Comparison of ENCODE assay signal across 11 cellular contexts in the genomic region with DNA sequence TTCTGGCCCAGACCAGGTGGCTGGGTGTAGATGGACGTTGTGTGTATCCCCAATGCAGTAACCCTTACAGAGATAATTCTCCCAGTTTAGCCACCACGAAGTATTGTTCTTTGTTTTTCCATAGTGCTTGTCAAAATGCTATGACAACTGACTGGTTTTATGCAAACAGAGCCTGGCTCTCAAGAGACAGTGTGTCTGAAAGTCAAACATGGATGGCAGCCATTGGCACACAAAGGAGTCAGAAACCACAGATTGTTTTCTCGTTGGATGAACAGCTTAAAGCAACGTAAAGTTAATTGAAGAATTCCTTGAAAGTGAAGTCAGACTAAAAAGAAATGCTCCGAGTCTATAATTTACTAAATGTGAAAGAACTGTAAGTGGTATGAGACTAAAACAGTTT.
DNase-seq lines count a peak whose midpoint lies in the region; ATAC-seq and TF ChIP-seq lines count a peak whose summit lies in the region.
"Had no signal": no experiment of that assay in that cellular context is flagged by ENCODE, and none has a peak within 500 bp of the region (broad histone marks: within the 10 kb centered on the region; RNA-seq: fewer than 3 reads in every experiment).

No MANE protein-coding gene starts in this region.

- whole genome bisulfite sequencing in esophagus squamous epithelium, 2 donors: 21 to 43% methylated on average over 5 of the region's 5 CpGs
- 34% methylated on average over 5 of the region's 5 CpGs for WGBS in suprapubic skin

- TF ChIP-seq CTCF in esophagus squamous epithelium (IDR thresholded peaks at IDR 0.05) (no peak), suprapubic skin (IDR thresholded peaks at IDR 0.05) (no peak)

- peaks cover 0 to 40% (median 15%) of the 10 kb centered on the region in 3 donors for H3K4me1 ChIP-seq in esophagus squamous epithelium
- peaks cover 44% of the 10 kb centered on the region for H3K4me1 ChIP-seq in suprapubic skin

- no peak for ATAC-seq in HG03025 (IDR thresholded peaks at IDR 0.05; ENCODE audit: low FRiP score, unreplicated experiment)
- ATAC-seq: activated CD8-positive, alpha-beta T cell treated with anti-CD3 and anti-CD28 coated beads, Interleukin-2, amount 10 ng/mL, durations not matched to agents 7 days and 5 days had no signal

- no peak for TF ChIP-seq EP300 in suprapubic skin (IDR thresholded peaks at IDR 0.05)

- peak; percentile 35 for DNase-seq in SIG-M5 treated with dmso at 0.1 percent for 504 hours (lab: John Stamatoyannopoulos, UW; ENCODE audit: unreplicated experiment)
- DNase-seq in SIG-M5 (lab: John Stamatoyannopoulos, UW): no peak
- DNase-seq in NCI-H69 (lab: John Stamatoyannopoulos, UW): peak; percentile 81
- DNase-seq in esophagus squamous epithelium (lab: John Stamatoyannopoulos, UW): no peak
- no peak for DNase-seq in suprapubic skin (ENCODE audit: low spot score in 2 of 2)
- DNase-seq in T-helper 2 cell: no peak
- no peak for DNase-seq in putamen (ENCODE audit: low spot score)
- DNase-seq: activated CD8-positive, alpha-beta T cell treated with anti-CD3 and anti-CD28 coated beads, Interleukin-2, amount 10 ng/mL, durations not matched to agents 7 days and 5 days; heart right ventricle; T1000 had no signal

- H3K9me3 ChIP-seq in esophagus squamous epithelium (no peaks in the 10 kb centered on the region), suprapubic skin (no peaks in the 10 kb centered on the region)
- H3K9me3 ChIP-seq: heart right ventricle had no signal

- H3K27ac ChIP-seq in esophagus squamous epithelium (peak overlapping the region; percentile 5 to 32 (median 18)), suprapubic skin (peak overlapping the region; percentile 84)

- no peaks in the 10 kb centered on the region for H3K27me3 ChIP-seq in esophagus squamous epithelium
- no peaks in the 10 kb centered on the region for H3K27me3 ChIP-seq in suprapubic skin
- H3K27me3 ChIP-seq: heart right ventricle had no signal

- H3K4me3 ChIP-seq in esophagus squamous epithelium (no peak overlapping the region), suprapubic skin (no peak overlapping the region)
- H3K4me3 ChIP-seq: heart right ventricle had no signal

- intact Hi-C loops in esophagus squamous epithelium (cut with DNase I): no loop called here

- TF ChIP-seq POLR2A in esophagus squamous epithelium (IDR thresholded peaks at IDR 0.05) (no peak), suprapubic skin (IDR thresholded peaks at IDR 0.05) (no peak)

- H3K36me3 ChIP-seq in esophagus squamous epithelium (no peaks in the 10 kb centered on the region), suprapubic skin (no peaks in the 10 kb centered on the region)
- H3K36me3 ChIP-seq: heart right ventricle had no signal

Comparison
In these comparisons a context has a peak if more than half of its experiments do, and no peak if none do; other contexts are left out.
1. DNase-seq: peak in SIG-M5 treated with dmso at 0.1 percent for 504 hours (single experiment) and NCI-H69 (single experiment); none in SIG-M5 (single experiment), esophagus squamous epithelium (single experiment), suprapubic skin (0 of 2), T-helper 2 cell (0 of 5) and putamen (single experiment).